Comparison of ENCODE assay signal across 8 cellular contexts in genomic region chr10:97292097-97292861, GRCh38. TPM values are rescaled to one million over a fixed set of nuclear protein-coding genes. Genes with fewer than 3 reads are reported as not detected.
DNase-seq lines count a peak whose midpoint lies in the region; ATAC-seq and TF ChIP-seq lines count a peak whose summit lies in the region.

Gene ARHGAP19 (minus strand): TSS chr10:97292637. CDS start chr10:97292627, 10 bp downstream.

- no peaks in the 10 kb centered on the region for H3K36me3 ChIP-seq in BJ (ENCODE audit: control insufficient read depth, insufficient read depth, low read length)
- no peaks in the 10 kb centered on the region for H3K36me3 ChIP-seq in kidney epithelial cell (ENCODE audit: control insufficient read depth, insufficient read depth, low read length)

- POLR2A ChIA-PET in BJ (lab: Charles Lee): no interaction called here
- POLR2A ChIA-PET in activated CD4-positive, alpha-beta T cell treated with anti-CD3 and anti-CD28 coated beads for 36 hours (lab: Charles Lee): interaction anchor here (0.6 to 1.0 kb wide), 2 partner anchors 28 to 109 kb away, joined by 4 to 5 read pairs; partner anchors contain the start of gene RRP12

- peak; percentile 93 for ATAC-seq in HG03442 (IDR thresholded peaks at IDR 0.05; ENCODE audit: unreplicated experiment)
- peak; percentile 99 for ATAC-seq in activated CD4-positive, alpha-beta T cell treated with anti-CD3 and anti-CD28 coated beads for 36 hours

- H3K36me3 Mint-ChIP-seq in activated CD4-positive, alpha-beta T cell treated with anti-CD3 and anti-CD28 coated beads for 36 hours (ENCODE audit: low read depth): peaks cover 10% of the 10 kb centered on the region

- peak; percentile 97 for DNase-seq in BJ (ENCODE audit: low read depth)
- DNase-seq in GM19238 (ENCODE audit: insufficient read length, low spot score): peak; percentile 92
- peak; percentile 81 to 92 for DNase-seq in NCI-H524 (lab: John Stamatoyannopoulos, UW)
- peak; percentile 97 for DNase-seq in activated CD4-positive, alpha-beta T cell treated with anti-CD3 and anti-CD28 coated beads for 36 hours
- peak; percentile 94 for DNase-seq in kidney epithelial cell (ENCODE audit: low read depth)
- peak; percentile 93 to 95 for DNase-seq in stimulated activated CD4-positive, alpha-beta T cell treated with anti-CD3 and anti-CD28 coated beads, Interleukin-15, amount 100 ng/mL, for 48 hours (ENCODE audit: low read depth in 2 of 2)

- peak within 1 kb of the TSS; percentile 93 for H3K4me3 Mint-ChIP-seq in activated CD4-positive, alpha-beta T cell treated with anti-CD3 and anti-CD28 coated beads for 36 hours

- H3K27me3 ChIP-seq in BJ (ENCODE audit: control insufficient read depth, insufficient read depth, low read length): no peaks in the 10 kb centered on the region
- H3K27me3 ChIP-seq in kidney epithelial cell (ENCODE audit: control insufficient read depth, insufficient read depth, low read length): no peaks in the 10 kb centered on the region

- no peaks in the 10 kb centered on the region for H3K9me3 Mint-ChIP-seq in activated CD4-positive, alpha-beta T cell treated with anti-CD3 and anti-CD28 coated beads for 36 hours (ENCODE audit: low read depth)

- peaks cover 2% of the 10 kb centered on the region for H3K27me3 Mint-ChIP-seq in activated CD4-positive, alpha-beta T cell treated with anti-CD3 and anti-CD28 coated beads for 36 hours

- peak within 1 kb of the TSS; percentile 87 for H3K27ac ChIP-seq in cingulate gyrus (ENCODE audit: low read depth, low read length)

- intact Hi-C loops in activated CD4-positive, alpha-beta T cell treated with anti-CD3 and anti-CD28 coated beads for 36 hours (cut with DNase I, micrococcal nuclease): loop anchor here (1.0 to 10.0 kb wide), 13 partner anchors 27 to 1730 kb away; partner anchors contain the start of genes FRAT1 (in 2 of the 2), MMS19 (in 2 of the 2), UBTD1 (in 2 of the 2) and EXOSC1 (in 1 of the 2)

- TF ChIP-seq CTCF in BJ (IDR thresholded peaks at IDR 0.05; ENCODE audit: insufficient read depth, low read depth, low read length) (peak; percentile 24), kidney epithelial cell (IDR thresholded peaks at IDR 0.05; ENCODE audit: insufficient read depth, low read length, poor library complexity, severe bottlenecking) (peak; percentile 17)

- peaks cover 20% of the 10 kb centered on the region for H3K4me1 Mint-ChIP-seq in activated CD4-positive, alpha-beta T cell treated with anti-CD3 and anti-CD28 coated beads for 36 hours

- H3K4me3 ChIP-seq in BJ (ENCODE audit: low read depth, low read length): peak within 1 kb of the TSS; percentile 66
- peak within 1 kb of the TSS; percentile 57 for H3K4me3 ChIP-seq in kidney epithelial cell (ENCODE audit: low read depth, low read length)

- CTCF ChIA-PET in BJ (lab: Yijun Ruan, JAX): interaction anchor here (0.7 to 1.8 kb wide), 3 partner anchors 42 to 961 kb away, joined by 3 to 5 read pairs (median 3); no protein-coding TSS in a partner anchor
- CTCF ChIA-PET in activated CD4-positive, alpha-beta T cell treated with anti-CD3 and anti-CD28 coated beads for 36 hours (lab: Charles Lee): interaction anchor here (0.5 to 1.9 kb wide), 8 partner anchors 11 to 726 kb away, joined by 3 to 11 read pairs (median 3); partner anchors contain the start of gene RRP12

- H3K27ac Mint-ChIP-seq in activated CD4-positive, alpha-beta T cell treated with anti-CD3 and anti-CD28 coated beads for 36 hours: peak within 1 kb of the TSS; percentile 87

RNA-seq across cellular contexts. Expression of gene ARHGAP19, which starts in this region (rescaled TPM):
- 2.4 and 4.9 TPM in 2 replicates for polyA plus RNA-seq in BJ (2011; rRNA removed)
- 3.4 and 3.6 TPM in 2 replicates for polyA minus RNA-seq in BJ (2011; rRNA and poly(A)+ RNA removed)
- total RNA-seq in activated CD4-positive, alpha-beta T cell treated with anti-CD3 and anti-CD28 coated beads for 36 hours: 10 to 100 TPM; 55.9 to 70.2 TPM
- 5.3 and 5.4 TPM in 2 replicates for total RNA-seq in kidney epithelial cell

Comparison
In these comparisons a context has a peak if more than half of its experiments do, and no peak if none do; other contexts are left out.
1. Peak in every context shown above with its lines: DNase-seq, ATAC-seq, H3K4me3 ChIP-seq and H3K27ac ChIP-seq.